ENCODE assay signal across 1 cellular context in the genomic region with DNA sequence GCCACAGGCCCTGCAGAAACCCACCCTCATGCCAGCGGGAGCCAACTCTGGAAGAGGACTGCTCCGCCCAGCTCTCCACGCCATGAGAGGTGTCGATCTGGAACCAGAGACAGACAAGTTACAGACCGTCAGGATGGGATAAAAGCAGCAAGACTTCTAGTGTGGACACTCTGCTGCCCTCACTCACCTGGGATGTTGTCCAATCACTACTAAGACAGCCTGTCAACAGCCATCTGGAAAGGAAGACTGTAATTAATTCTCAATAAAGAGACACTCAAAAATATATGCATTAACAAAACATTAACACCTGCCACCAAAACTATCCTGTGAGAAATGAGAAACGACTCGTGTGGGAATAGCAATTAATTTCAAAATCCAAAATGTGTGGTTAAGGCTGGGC.
TF ChIP-seq lines count a peak whose summit lies in the region.

No MANE protein-coding gene starts in this region.

TF ChIP-seq in IMR-90, 13 proteins besides CTCF, POLR2A, EP300 and RAD21:
- no peak for TF ChIP-seq NFE2L2 (IDR thresholded peaks at IDR 0.05; ENCODE audit: low read depth, low read length)
- TF ChIP-seq RCOR1 (IDR thresholded peaks at IDR 0.05; ENCODE audit: insufficient replicate concordance, low read length): no peak
- TF ChIP-seq, protein P1, sequence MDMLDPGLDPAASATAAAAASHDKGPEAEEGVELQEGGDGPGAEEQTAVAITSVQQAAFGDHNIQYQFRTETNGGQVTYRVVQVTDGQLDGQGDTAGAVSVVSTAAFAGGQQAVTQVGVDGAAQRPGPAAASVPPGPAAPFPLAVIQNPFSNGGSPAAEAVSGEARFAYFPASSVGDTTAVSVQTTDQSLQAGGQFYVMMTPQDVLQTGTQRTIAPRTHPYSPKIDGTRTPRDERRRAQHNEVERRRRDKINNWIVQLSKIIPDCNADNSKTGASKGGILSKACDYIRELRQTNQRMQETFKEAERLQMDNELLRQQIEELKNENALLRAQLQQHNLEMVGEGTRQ (IDR thresholded peaks at IDR 0.05; ENCODE audit: low read depth, low read length): no peak
- no peak for TF ChIP-seq MAZ (IDR thresholded peaks at IDR 0.05; ENCODE audit: borderline replicate concordance, low read depth, low read length)
- no peak for TF ChIP-seq CEBPB (IDR thresholded peaks at IDR 0.05; ENCODE audit: low read depth, low read length)
- no peak for TF ChIP-seq RFX5 (IDR thresholded peaks at IDR 0.05; ENCODE audit: low read depth, low read length)
- TF ChIP-seq MXI1 (IDR thresholded peaks at IDR 0.05; ENCODE audit: borderline replicate concordance, low read depth, low read length): no peak
- TF ChIP-seq SMC3 (IDR thresholded peaks at IDR 0.05; ENCODE audit: low read depth, low read length): no peak
- TF ChIP-seq CHD1 (IDR thresholded peaks at IDR 0.05; ENCODE audit: low read depth, low read length): no peak
- no peak for TF ChIP-seq FOS (IDR thresholded peaks at IDR 0.05; ENCODE audit: low read depth, low read length)
- TF ChIP-seq, protein P2, sequence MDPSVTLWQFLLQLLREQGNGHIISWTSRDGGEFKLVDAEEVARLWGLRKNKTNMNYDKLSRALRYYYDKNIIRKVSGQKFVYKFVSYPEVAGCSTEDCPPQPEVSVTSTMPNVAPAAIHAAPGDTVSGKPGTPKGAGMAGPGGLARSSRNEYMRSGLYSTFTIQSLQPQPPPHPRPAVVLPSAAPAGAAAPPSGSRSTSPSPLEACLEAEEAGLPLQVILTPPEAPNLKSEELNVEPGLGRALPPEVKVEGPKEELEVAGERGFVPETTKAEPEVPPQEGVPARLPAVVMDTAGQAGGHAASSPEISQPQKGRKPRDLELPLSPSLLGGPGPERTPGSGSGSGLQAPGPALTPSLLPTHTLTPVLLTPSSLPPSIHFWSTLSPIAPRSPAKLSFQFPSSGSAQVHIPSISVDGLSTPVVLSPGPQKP (IDR thresholded peaks at IDR 0.05; ENCODE audit: borderline replicate concordance, low read depth, low read length): no peak
- TF ChIP-seq MAFK (IDR thresholded peaks at IDR 0.05; ENCODE audit: low read depth, low read length): no peak
- TF ChIP-seq BHLHE40 (IDR thresholded peaks at IDR 0.05; ENCODE audit: low read depth, low read length): no peak
TF ChIP-seq in IMR-90: peak in this region for 0.
